Comparison of ENCODE assay signal across 11 cellular contexts in genomic region chr13:91817250-91817649, GRCh38.
DNase-seq lines count a peak whose midpoint lies in the region; ATAC-seq and TF ChIP-seq lines count a peak whose summit lies in the region.
"Had no signal": no experiment of that assay in that cellular context is flagged by ENCODE, and none has a peak within 500 bp of the region (broad histone marks: within the 10 kb centered on the region; RNA-seq: fewer than 3 reads in every experiment).

No MANE protein-coding gene starts in this region.

- ATAC-seq in lower lobe of right lung (no peak), GM19324 (IDR thresholded peaks at IDR 0.05; ENCODE audit: low FRiP score, unreplicated experiment) (no peak), HG02642 (IDR thresholded peaks at IDR 0.05; ENCODE audit: poor library complexity, unreplicated experiment) (no peak), GM18511 (IDR thresholded peaks at IDR 0.05; ENCODE audit: unreplicated experiment) (no peak)
- ATAC-seq: left ventricle myocardium superior had no signal

- H3K36me3 ChIP-seq in lower lobe of right lung, result no peaks in the 10 kb centered on the region

- no peak overlapping the region for H3K4me3 ChIP-seq in lower lobe of right lung

- peak; percentile 19 for TF ChIP-seq CTCF in lower lobe of right lung (IDR thresholded peaks at IDR 0.05)

- no peaks in the 10 kb centered on the region for H3K4me1 ChIP-seq in lower lobe of right lung

- H3K9me3 ChIP-seq in lower lobe of right lung, result no peaks in the 10 kb centered on the region

- intact Hi-C loops in lower lobe of right lung (cut with DNase I), result no loop called here

- no peak overlapping the region for H3K27ac ChIP-seq in lower lobe of right lung

- peak; percentile 0 for DNase-seq in DMS 273 treated with DMSO at 0.1 percent for 48 hours (lab: John Stamatoyannopoulos, UW)
- peak; percentile 46 for DNase-seq in NCI-H1694 (lab: John Stamatoyannopoulos, UW)
- peak; percentile 45 for DNase-seq in amniotic epithelial cell (ENCODE audit: low read depth)
- no peak for DNase-seq in lower lobe of right lung
- no peak for DNase-seq in LoVo (ENCODE audit: low spot score)
- DNase-seq: activated gamma-delta T cell, left ventricle myocardium superior, NCI-H1048 had no signal

- no peaks in the 10 kb centered on the region for H3K27me3 ChIP-seq in lower lobe of right lung (ENCODE audit: low read depth)

Comparison
In these comparisons a context has a peak if more than half of its experiments do, and no peak if none do; other contexts are left out.
1. DNase-seq: peak in DMS 273 treated with DMSO at 0.1 percent for 48 hours (single experiment), NCI-H1694 (single experiment) and amniotic epithelial cell (single experiment); none in lower lobe of right lung (single experiment) and LoVo (single experiment).